15 cellular contexts compared by ENCODE assay signal in genomic region chr17:75835315-75835987, GRCh38. TPM values are rescaled to one million over a fixed set of nuclear protein-coding genes. Genes with fewer than 3 reads are reported as not detected.
DNase-seq lines count a peak whose midpoint lies in the region; ATAC-seq and TF ChIP-seq lines count a peak whose summit lies in the region.
"Had no signal": no experiment of that assay in that cellular context is flagged by ENCODE, and none has a peak within 500 bp of the region (broad histone marks: within the 10 kb centered on the region; RNA-seq: fewer than 3 reads in every experiment).

No MANE protein-coding gene starts in this region.

- H3K4me1 Mint-ChIP-seq in WTC11: peaks cover 27% of the 10 kb centered on the region

- no peaks in the 10 kb centered on the region for H3K36me3 Mint-ChIP-seq in WTC11

- in situ Hi-C loops in GM13977 (cut with MboI; ENCODE audit: low pct_unique_long_range_greater_than_20kb, low sequenced_read_pairs, unreplicated experiment): no loop called here

- no peak overlapping the region for H3K4me3 Mint-ChIP-seq in WTC11
- H3K4me3 Mint-ChIP-seq: activated CD4-positive, alpha-beta T cell treated with anti-CD3 and anti-CD28 coated beads, Interleukin-2, amount 10 ng/mL, durations not matched to agents 7 days and 5 days; B cell; central memory CD8-positive, alpha-beta T cell; endodermal cell; memory B cell had no signal

- CTCF ChIA-PET in WTC11 (lab: Charles Lee): interaction anchor here (1.2 to 6.6 kb wide), 6 partner anchors 8 to 202 kb away, joined by 3 to 76 read pairs (median 8); partner anchors contain the start of genes SMIM5 and UNC13D

- no peak for ATAC-seq in WTC11

- no peak overlapping the region for H3K27ac Mint-ChIP-seq in WTC11
- H3K27ac Mint-ChIP-seq: B cell, endodermal cell, memory B cell had no signal

- POLR2A ChIA-PET in WTC11 (lab: Charles Lee): interaction anchor here (0.6 kb wide), 1 partner anchor 295 kb away, joined by 3 read pairs; no protein-coding TSS in a partner anchor

- H3K9me3 Mint-ChIP-seq in WTC11: no peaks in the 10 kb centered on the region
- H3K9me3 Mint-ChIP-seq: activated CD4-positive, alpha-beta T cell treated with anti-CD3 and anti-CD28 coated beads, Interleukin-2, amount 10 ng/mL, durations not matched to agents 7 days and 5 days; central memory CD8-positive, alpha-beta T cell; endodermal cell; memory B cell had no signal

- DNase-seq in AG08396 (ENCODE audit: low spot score) (peak; percentile 65), GM13977 (ENCODE audit: low spot score) (peak; percentile 30), WTC11 (ENCODE audit: low spot score) (peak; percentile 66), NK-92 (lab: John Stamatoyannopoulos, UW; ENCODE audit: unreplicated experiment) (no peak), NCI-H2227 treated with DMSO at 0.1 percent for 48 hours (lab: John Stamatoyannopoulos, UW) (no peak), NCI-H146 (lab: John Stamatoyannopoulos, UW) (no peak)
- DNase-seq: activated CD4-positive, alpha-beta T cell treated with anti-CD3 and anti-CD28 coated beads, Interleukin-2, amount 10 ng/mL, durations not matched to agents 7 days and 5 days; adrenal gland; endodermal cell; foreskin melanocyte; NCI-H524 treated with DMSO at 0.1 percent for 48 hours; T1000 had no signal

- H3K27me3 Mint-ChIP-seq in WTC11 (ENCODE audit: low read depth): no peaks in the 10 kb centered on the region
- H3K27me3 Mint-ChIP-seq: activated CD4-positive, alpha-beta T cell treated with anti-CD3 and anti-CD28 coated beads, Interleukin-2, amount 10 ng/mL, durations not matched to agents 7 days and 5 days; B cell; central memory CD8-positive, alpha-beta T cell; memory B cell had no signal

- TF ChIP-seq CTCF in GM13977 (IDR thresholded peaks at IDR 0.05; ENCODE audit: extremely low read depth, insufficient read depth, missing control alignments) (no peak), WTC11 (IDR thresholded peaks at IDR 0.05) (no peak)

TF ChIP-seq in WTC11, 78 proteins besides CTCF, POLR2A, EP300 and RAD21:
- TF ChIP-seq MLX (CRISPR knock-in tag; IDR thresholded peaks at IDR 0.05) (no peak), TEAD4 (CRISPR knock-in tag; IDR thresholded peaks at IDR 0.05) (no peak), ZBTB21 (CRISPR knock-in tag; IDR thresholded peaks at IDR 0.05; ENCODE audit: borderline replicate concordance) (no peak), ZNF512 (CRISPR knock-in tag; IDR thresholded peaks at IDR 0.05; ENCODE audit: borderline replicate concordance) (no peak), SP1 (CRISPR knock-in tag; conservative IDR thresholded peaks at IDR 0.05) (no peak), NFATC4 (CRISPR knock-in tag; IDR thresholded peaks at IDR 0.05) (no peak), ZNF396 (CRISPR knock-in tag; IDR thresholded peaks at IDR 0.05; ENCODE audit: borderline replicate concordance) (no peak), ZNF121 (CRISPR knock-in tag; IDR thresholded peaks at IDR 0.05) (no peak), ATF2 (CRISPR knock-in tag; IDR thresholded peaks at IDR 0.05; ENCODE audit: borderline replicate concordance, low read depth) (no peak), ESRRA (CRISPR knock-in tag; IDR thresholded peaks at IDR 0.05; ENCODE audit: borderline replicate concordance) (no peak), JUN (CRISPR knock-in tag; IDR thresholded peaks at IDR 0.05) (no peak), ZNF423 (CRISPR knock-in tag; IDR thresholded peaks at IDR 0.05) (no peak), MYBL2 (CRISPR knock-in tag; IDR thresholded peaks at IDR 0.05) (no peak), KAT7 (CRISPR knock-in tag; IDR thresholded peaks at IDR 0.05; ENCODE audit: borderline replicate concordance) (no peak)
TF ChIP-seq in WTC11: peak in this region for 0.

RNA-seq across cellular contexts. Expression of gene UNC13D, which starts 8.8 kb away (rescaled TPM):
- total RNA-seq in WTC11 (2021): 12.1 to 13.8 TPM (median 13.1 TPM) in 3 replicates

RNA-seq across cellular contexts. Expression of gene WBP2, which starts 19.7 kb away (rescaled TPM):
- 64.3 to 69.4 TPM (median 68.8 TPM) in 3 replicates for total RNA-seq in WTC11 (2021)

RNA-seq across cellular contexts. Expression of gene TRIM47, which starts 42.9 kb away (rescaled TPM):
- 4.4 to 10.0 TPM (median 6.8 TPM) in 3 replicates for total RNA-seq in WTC11 (2021)

RNA-seq across cellular contexts. Expression of gene UNK, which starts 50.8 kb away (rescaled TPM):
- 35.0 to 37.8 TPM (median 35.4 TPM) in 3 replicates for total RNA-seq in WTC11 (2021)

Comparison
In these comparisons a context has a peak if more than half of its experiments do, and no peak if none do; other contexts are left out.
1. DNase-seq: peak in AG08396 (single experiment), GM13977 (single experiment) and WTC11 (single experiment); none in NK-92 (single experiment), NCI-H2227 treated with DMSO at 0.1 percent for 48 hours (single experiment) and NCI-H146 (single experiment).